ENCODE assay signal across 9 cellular contexts in genomic region chr1:31593770-31594632, GRCh38. TPM values are rescaled to one million over a fixed set of nuclear protein-coding genes. Genes with fewer than 3 reads are reported as not detected.
DNase-seq lines count a peak whose midpoint lies in the region; ATAC-seq and TF ChIP-seq lines count a peak whose summit lies in the region.
"Had no signal": no experiment of that assay in that cellular context is flagged by ENCODE, and none has a peak within 500 bp of the region (broad histone marks: within the 10 kb centered on the region; RNA-seq: fewer than 3 reads in every experiment).

No MANE protein-coding gene starts in this region.

- peak; percentile 62 for DNase-seq in COR-L47 (lab: John Stamatoyannopoulos, UW)
- peak; percentile 59 for DNase-seq in HCEC 1CT
- DNase-seq in NCI-H460 (ENCODE audit: extremely low read depth, low read depth) = peak; percentile 41
- DNase-seq in activated CD4-positive, alpha-beta T cell treated with anti-CD3 and anti-CD28 coated beads, Interleukin-2, amount 10 ng/mL, durations not matched to agents 24 days and 14 days = peak; percentile 77
- peak; percentile 95 for DNase-seq in endodermal cell
- DNase-seq in naive B cell = peak; percentile 66
- peak; percentile 90 for DNase-seq in stomach

- no peaks in the 10 kb centered on the region for H3K36me3 Mint-ChIP-seq in activated CD4-positive, alpha-beta T cell treated with anti-CD3 and anti-CD28 coated beads, Interleukin-2, amount 10 ng/mL, durations not matched to agents 24 days and 14 days (ENCODE audit: low read depth)
- H3K36me3 Mint-ChIP-seq in endodermal cell (ENCODE audit: low read depth) (no peaks in the 10 kb centered on the region), naive B cell (no peaks in the 10 kb centered on the region)

- H3K4me1 Mint-ChIP-seq in activated CD4-positive, alpha-beta T cell treated with anti-CD3 and anti-CD28 coated beads, Interleukin-2, amount 10 ng/mL, durations not matched to agents 24 days and 14 days = peaks cover 2% of the 10 kb centered on the region
- H3K4me1 Mint-ChIP-seq in endodermal cell (peaks cover 16% of the 10 kb centered on the region), naive B cell (peaks cover 0 to 15% (median 8%) of the 10 kb centered on the region in 3 donors)

- peak; percentile 93 to 96 for ATAC-seq in naive B cell (ENCODE audit: low read depth in 2 of 2)
- no peak for ATAC-seq in HG03521 (IDR thresholded peaks at IDR 0.05; ENCODE audit: unreplicated experiment)

- no peak overlapping the region for H3K4me3 ChIP-seq in endodermal cell (ENCODE audit: low read length)
- no peak overlapping the region for H3K4me3 ChIP-seq in stomach

- TF ChIP-seq CTCF in endodermal cell (conservative IDR thresholded peaks at IDR 0.05) = peak; percentile 95
- TF ChIP-seq CTCF in stomach (IDR thresholded peaks at IDR 0.05) = peak in 6 of 7 experiments; percentile 7 to 95 (median 81)

- H3K27me3 ChIP-seq in endodermal cell (ENCODE audit: control insufficient read depth, insufficient read depth, low read length, poor library complexity, severe bottlenecking) = peaks cover 6% of the 10 kb centered on the region
- H3K27me3 ChIP-seq in stomach = peaks cover 0 to 2% (median under 1%) of the 10 kb centered on the region in 3 donors

- no peaks in the 10 kb centered on the region for H3K9me3 ChIP-seq in endodermal cell (ENCODE audit: control insufficient read depth, low read length)
- no peaks in the 10 kb centered on the region for H3K9me3 ChIP-seq in stomach

- H3K27me3 Mint-ChIP-seq in activated CD4-positive, alpha-beta T cell treated with anti-CD3 and anti-CD28 coated beads, Interleukin-2, amount 10 ng/mL, durations not matched to agents 24 days and 14 days = peaks cover 39% of the 10 kb centered on the region
- H3K27me3 Mint-ChIP-seq in endodermal cell (ENCODE audit: insufficient read depth) = peaks cover 15% of the 10 kb centered on the region
- H3K27me3 Mint-ChIP-seq in naive B cell = peaks cover 0 to 26% (median 10%) of the 10 kb centered on the region in 3 donors

- no peak overlapping the region for H3K4me3 Mint-ChIP-seq in activated CD4-positive, alpha-beta T cell treated with anti-CD3 and anti-CD28 coated beads, Interleukin-2, amount 10 ng/mL, durations not matched to agents 24 days and 14 days
- no peak overlapping the region for H3K4me3 Mint-ChIP-seq in endodermal cell
- H3K4me3 Mint-ChIP-seq in naive B cell = no peak overlapping the region
- H3K4me3 Mint-ChIP-seq: T-helper 1 cell treated with Interleukin-12 subunit alpha and Interleukin-12 subunit beta and Interleukin-4 antibody, amounts not matched to agents 30 μg/mL and 1 μg/mL, for 36 hours had no signal

- 57 to 60% methylated on average over 2 to 10 of the region's 10 CpGs for WGBS in endodermal cell (ENCODE audit: insufficient coverage in 1 of 2, insufficient read length in 1 of 2), 2 experiments
- 33 to 47% (median 42%) methylated on average over 8 to 10 of the region's 10 CpGs for WGBS in stomach, 5 donors

- no peak for TF ChIP-seq EP300 in stomach (IDR thresholded peaks at IDR 0.05)

- H3K36me3 ChIP-seq in endodermal cell (ENCODE audit: control insufficient read depth, insufficient read depth, low read length) = no peaks in the 10 kb centered on the region
- H3K36me3 ChIP-seq in stomach = no peaks in the 10 kb centered on the region

- intact Hi-C loops in activated CD4-positive, alpha-beta T cell treated with anti-CD3 and anti-CD28 coated beads, Interleukin-2, amount 10 ng/mL, durations not matched to agents 24 days and 14 days (cut with micrococcal nuclease) = no loop called here
- intact Hi-C loops in stomach (cut with DNase I; ENCODE audit: low total_unique reads) = no loop called here

- H3K9me3 Mint-ChIP-seq in activated CD4-positive, alpha-beta T cell treated with anti-CD3 and anti-CD28 coated beads, Interleukin-2, amount 10 ng/mL, durations not matched to agents 24 days and 14 days = no peaks in the 10 kb centered on the region
- H3K9me3 Mint-ChIP-seq in endodermal cell (no peaks in the 10 kb centered on the region), naive B cell (no peaks in the 10 kb centered on the region)
- H3K9me3 Mint-ChIP-seq: T-helper 1 cell treated with Interleukin-12 subunit alpha and Interleukin-12 subunit beta and Interleukin-4 antibody, amounts not matched to agents 30 μg/mL and 1 μg/mL, for 36 hours had no signal

- TF ChIP-seq POLR2A in stomach (IDR thresholded peaks at IDR 0.05) = no peak

- no peak overlapping the region for H3K9ac ChIP-seq in endodermal cell (ENCODE audit: extremely low read depth, low read length, poor library complexity, severe bottlenecking)

- no peak overlapping the region for H3K27ac Mint-ChIP-seq in activated CD4-positive, alpha-beta T cell treated with anti-CD3 and anti-CD28 coated beads, Interleukin-2, amount 10 ng/mL, durations not matched to agents 24 days and 14 days
- H3K27ac Mint-ChIP-seq in endodermal cell = no peak overlapping the region
- H3K27ac Mint-ChIP-seq in naive B cell = peak overlapping the region in 1 of 6 donors; percentile 52
- H3K27ac Mint-ChIP-seq: T-helper 1 cell treated with Interleukin-12 subunit alpha and Interleukin-12 subunit beta and Interleukin-4 antibody, amounts not matched to agents 30 μg/mL and 1 μg/mL, for 36 hours had no signal

- H3K4me1 ChIP-seq in endodermal cell (ENCODE audit: control insufficient read depth, insufficient read depth, low read length) = peaks cover 4% of the 10 kb centered on the region
- H3K4me1 ChIP-seq in stomach = peaks cover 5 to 19% (median 11%) of the 10 kb centered on the region in 4 donors

- H3K27ac ChIP-seq in endodermal cell (ENCODE audit: low read depth, low read length) (no peak overlapping the region), stomach (no peak overlapping the region)

RNA-seq across cellular contexts. Expression of gene TINAGL1, which starts 17.7 kb away (rescaled TPM):
- total RNA-seq in NCI-H460 (2014; rRNA removed; shearing (Covaris generic)) = 0.27 TPM in 1 of 2 replicates, not detected in the other
- 2.8 TPM in 1 of 2 replicates, not detected in the other for polyA plus RNA-seq in NCI-H460 (2014; cell fraction: nucleus; rRNA removed)
- total RNA-seq in activated CD4-positive, alpha-beta T cell treated with anti-CD3 and anti-CD28 coated beads, Interleukin-2, amount 10 ng/mL, durations not matched to agents 24 days and 14 days = not detected in 2 replicates
- 1 to 10 TPM; 3.0 to 3.4 TPM for total RNA-seq in endodermal cell
- polyA plus RNA-seq in endodermal cell (2013, experiment 1 of 2) = 1.0 TPM
- 0.70 TPM for polyA plus RNA-seq in endodermal cell (2013, experiment 2 of 2)
- polyA plus RNA-seq in naive B cell (ENCODE audit: low read depth in 6 of 6) = not detected
- 100 to 1,000 TPM in 4 of 5 donors, 10 to 100 TPM in 1; 88.1 to 691 (median 173) TPM for total RNA-seq in stomach
- 10 to 100 TPM; 17.9 to 43.8 (median 37.6) TPM for polyA plus RNA-seq in stomach

RNA-seq across cellular contexts. Expression of gene HCRTR1, which starts 23.5 kb away (rescaled TPM):
- not detected in 2 replicates for total RNA-seq in NCI-H460 (2014; rRNA removed; shearing (Covaris generic))
- polyA plus RNA-seq in NCI-H460 (2014; cell fraction: nucleus; rRNA removed) = not detected in 2 replicates
- not detected in 2 replicates for total RNA-seq in activated CD4-positive, alpha-beta T cell treated with anti-CD3 and anti-CD28 coated beads, Interleukin-2, amount 10 ng/mL, durations not matched to agents 24 days and 14 days
- not detected for total RNA-seq in endodermal cell
- 0.28 TPM for polyA plus RNA-seq in endodermal cell (2013, experiment 1 of 2)
- not detected for polyA plus RNA-seq in endodermal cell (2013, experiment 2 of 2)
- not detected for polyA plus RNA-seq in naive B cell (ENCODE audit: low read depth in 6 of 6)
- total RNA-seq in stomach = not detected
- not detected for polyA plus RNA-seq in stomach

RNA-seq across cellular contexts. Expression of gene PEF1, which starts 50.7 kb away (rescaled TPM):
- 39.9 and 44.7 TPM in 2 replicates for total RNA-seq in NCI-H460 (2014; rRNA removed; shearing (Covaris generic))
- 33.0 and 43.0 TPM in 2 replicates for polyA plus RNA-seq in NCI-H460 (2014; cell fraction: nucleus; rRNA removed)
- total RNA-seq in activated CD4-positive, alpha-beta T cell treated with anti-CD3 and anti-CD28 coated beads, Interleukin-2, amount 10 ng/mL, durations not matched to agents 24 days and 14 days = 64.0 and 64.4 TPM in 2 replicates
- total RNA-seq in endodermal cell (10 to 100 TPM; 51.4 to 59.1 TPM), stomach (10 to 100 TPM; 19.7 to 91.0 (median 69.6) TPM)
- 60.4 TPM for polyA plus RNA-seq in endodermal cell (2013, experiment 1 of 2)
- polyA plus RNA-seq in endodermal cell (2013, experiment 2 of 2) = 61.7 TPM
- polyA plus RNA-seq in naive B cell (ENCODE audit: low read depth in 6 of 6) (100 to 1,000 TPM in 1 of 6 donors, 10 to 100 TPM in 5; 72.6 to 140 (median 93.7) TPM), stomach (10 to 100 TPM; 54.7 to 71.9 (median 62.7) TPM)

Comparison
In these comparisons a context has a peak if more than half of its experiments do, and no peak if none do; other contexts are left out.
1. DNase-seq: peak in every context shown above with its lines; median percentile 95 in endodermal cell; 90 in stomach; 77 in activated CD4-positive, alpha-beta T cell treated with anti-CD3 and anti-CD28 coated beads, Interleukin-2, amount 10 ng/mL, durations not matched to agents 24 days and 14 days; 66 in naive B cell; 62 in COR-L47; 59 in HCEC 1CT; 41 in NCI-H460.
2. RNA of gene TINAGL1, which starts 17.7 kb away (total RNA-seq): 88.1 to 691 TPM in stomach; 3.0 to 3.4 TPM in endodermal cell, 0.27 TPM in NCI-H460 and not detected in activated CD4-positive, alpha-beta T cell treated with anti-CD3 and anti-CD28 coated beads, Interleukin-2, amount 10 ng/mL, durations not matched to agents 24 days and 14 days; every median in the first group is over 10 times any median in the second.